In genomic region chr14:104342435-104343293, GRCh38 we compare ENCODE assay signal across 24 cellular contexts.
A peak's percentile ranks its signal among the peaks of the same experiment; 100 is the strongest.
DNase-seq lines count a peak whose midpoint lies in the region; ATAC-seq, FAIRE-seq and TF ChIP-seq lines count a peak whose summit lies in the region.
"Had no signal": no experiment of that assay in that cellular context is flagged by ENCODE, and none has a peak within 500 bp of the region (broad histone marks: within the 10 kb centered on the region; RNA-seq: fewer than 3 reads in every experiment).

No MANE protein-coding gene starts in this region.

- H3K27ac ChIP-seq in A549: no peak overlapping the region
- no peak overlapping the region for H3K27ac ChIP-seq in HCT116 (ENCODE audit: low read depth, low read length)
- H3K27ac ChIP-seq in neural progenitor cell: no peak overlapping the region
- H3K27ac ChIP-seq in vagina: no peak overlapping the region
- H3K27ac ChIP-seq: breast epithelium, psoas muscle, spleen, thoracic aorta had no signal

- intact Hi-C loops in HCT116 (cut with micrococcal nuclease) (loop anchor here (1.0 kb wide), 1 partner anchor 204 kb away; the partner anchor contains the start of gene KIF26A), vagina (cut with DNase I) (no loop called here)

- peaks cover 13% of the 10 kb centered on the region for H3K27me3 Mint-ChIP-seq in neural progenitor cell (ENCODE audit: insufficient read depth, low read depth)
- peaks cover 17% of the 10 kb centered on the region for H3K27me3 Mint-ChIP-seq in activated CD4-positive, alpha-beta T cell treated with anti-CD3 and anti-CD28 coated beads, Interleukin-2, amount 10 ng/mL, durations not matched to agents 7 days and 5 days
- H3K27me3 Mint-ChIP-seq: activated naive CD8-positive, alpha-beta T cell treated with anti-CD3 and anti-CD28 coated beads, Interleukin-2, amount 50 U/mL, for 24 hours had no signal

- H3K9me2 ChIP-seq in HCT116 (ENCODE audit: insufficient read depth): no peaks in the 10 kb centered on the region

- DNase-seq in A549 (ENCODE audit: low read depth in 1 of 2, low spot score in 1 of 2) (no peak), HCT116 (ENCODE audit: low read depth, low spot score) (no peak), neural progenitor cell (ENCODE audit: low spot score) (peak; percentile 68), NCI-H2196 treated with DMSO at 0.1 percent for 48 hours (lab: John Stamatoyannopoulos, UW; ENCODE audit: unreplicated experiment) (no peak), vagina (ENCODE audit: extremely low spot score in 2 of 2) (no peak)
- no peak for DNase-seq in activated CD4-positive, alpha-beta T cell treated with anti-CD3 and anti-CD28 coated beads, Interleukin-2, amount 10 ng/mL, durations not matched to agents 7 days and 5 days
- DNase-seq: CD4-positive, alpha-beta memory T cell; foreskin melanocyte; GOT3; IMR-90; mammary epithelial cell; NCI-H187; NCI-H446 treated with DMSO at 0.1 percent for 48 hours; psoas muscle had no signal

- H3K9ac ChIP-seq in HCT116 (ENCODE audit: low read length): no peak overlapping the region
- H3K9ac ChIP-seq in neural progenitor cell: no peak overlapping the region

- RAD21 ChIA-PET in HCT116 (lab: Charles Lee; ENCODE audit: low non-redundant PET in 1 of 2, low total read pairs in 2 of 2, uncharacterized antibody in 2 of 2, unreplicated experiment in 2 of 2): interaction anchor here in 1 of 2 experiments (0.6 kb wide), 1 partner anchor 117 kb away, joined by 4 read pairs; no protein-coding TSS in a partner anchor

- peaks cover 9% of the 10 kb centered on the region for H3K4me1 Mint-ChIP-seq in neural progenitor cell
- H3K4me1 Mint-ChIP-seq in activated CD4-positive, alpha-beta T cell treated with anti-CD3 and anti-CD28 coated beads, Interleukin-2, amount 10 ng/mL, durations not matched to agents 7 days and 5 days: no peaks in the 10 kb centered on the region
- H3K4me1 Mint-ChIP-seq: activated naive CD8-positive, alpha-beta T cell treated with anti-CD3 and anti-CD28 coated beads, Interleukin-2, amount 50 U/mL, for 24 hours had no signal

- H3K4me2 ChIP-seq in A549 (peak overlapping the region; percentile 19; the same call in 2 of the 3 replicates), HCT116 (ENCODE audit: low read length) (peak overlapping the region; percentile 84), neural progenitor cell (peak overlapping the region; percentile 64)

- H3K9me3 ChIP-seq in A549 (peaks cover 12% of the 10 kb centered on the region; the same call in 2 of the 3 replicates), HCT116 (ENCODE audit: control insufficient read depth in 1 of 2, insufficient read depth in 1 of 2, low read depth in 1 of 2, low read length in 2 of 2) (peaks cover 0 to 7% of the 10 kb centered on the region in 2 experiments; a peak in 1 of 4 replicates), iPS-18c (ENCODE audit: control insufficient read depth, insufficient read depth, low read length) (no peaks in the 10 kb centered on the region), neural progenitor cell (ENCODE audit: low read depth) (no peaks in the 10 kb centered on the region), vagina (no peaks in the 10 kb centered on the region)
- H3K9me3 ChIP-seq: thoracic aorta had no signal

- H3K4me3 Mint-ChIP-seq in neural progenitor cell: no peak overlapping the region
- H3K4me3 Mint-ChIP-seq in activated CD4-positive, alpha-beta T cell treated with anti-CD3 and anti-CD28 coated beads, Interleukin-2, amount 10 ng/mL, durations not matched to agents 7 days and 5 days: no peak overlapping the region
- H3K4me3 Mint-ChIP-seq: activated CD8-positive, alpha-beta T cell treated with anti-CD3 and anti-CD28 coated beads, Interleukin-2, amount 10 ng/mL, durations not matched to agents 7 days and 5 days; activated naive CD8-positive, alpha-beta T cell treated with anti-CD3 and anti-CD28 coated beads, Interleukin-2, amount 50 U/mL, for 24 hours; activated T-cell treated with anti-CD3 and anti-CD28 coated beads, Interleukin-2, amount 50 U/mL, for 72 hours; naive thymus-derived CD4-positive, alpha-beta T cell had no signal

- no peak for TF ChIP-seq EP300 in A549 (IDR thresholded peaks at IDR 0.05)

- H3K4me1 ChIP-seq in A549 (no peaks in the 10 kb centered on the region), HCT116 (ENCODE audit: control insufficient read depth in 1 of 2, insufficient read depth in 2 of 2, low read length in 2 of 2) (peaks cover 4 to 12% of the 10 kb centered on the region in 2 experiments; a peak in 3 of 4 replicates), neural progenitor cell (no peaks in the 10 kb centered on the region), vagina (no peaks in the 10 kb centered on the region)
- H3K4me1 ChIP-seq: breast epithelium, psoas muscle had no signal

- POLR2A ChIA-PET in A549 (lab: Yijun Ruan, JAX) (no interaction called here), HCT116 (lab: Charles Lee) (interaction anchor here (1.0 kb wide), 1 partner anchor 10 kb away, joined by 3 read pairs; no protein-coding TSS in a partner anchor)
- POLR2A ChIA-PET in activated CD4-positive, alpha-beta T cell treated with anti-CD3 and anti-CD28 coated beads, Interleukin-2, amount 10 ng/mL, durations not matched to agents 7 days and 5 days (lab: Charles Lee): no interaction called here

- no peak for FAIRE-seq in A549 (lab: Jason Lieb, UNC)
- FAIRE-seq: GM18507 had no signal

- H3K36me3 Mint-ChIP-seq in neural progenitor cell: no peaks in the 10 kb centered on the region
- H3K36me3 Mint-ChIP-seq in activated CD4-positive, alpha-beta T cell treated with anti-CD3 and anti-CD28 coated beads, Interleukin-2, amount 10 ng/mL, durations not matched to agents 7 days and 5 days (ENCODE audit: low read depth): peaks cover 2% of the 10 kb centered on the region

- no peak for TF ChIP-seq POLR2A in A549 (IDR thresholded peaks at IDR 0.05; ENCODE audit: low read length)
- no peak for TF ChIP-seq POLR2A in HCT116 (IDR thresholded peaks at IDR 0.05; ENCODE audit: borderline replicate concordance, extremely low read depth, insufficient read depth, insufficient read length)
- TF ChIP-seq POLR2A in vagina (IDR thresholded peaks at IDR 0.05): no peak

- H3F3A ChIP-seq in neural progenitor cell (ENCODE audit: low read depth): peaks cover 4% of the 10 kb centered on the region

- 58% methylated on average over 20 of the region's 22 CpGs for WGBS in A549 (ENCODE audit: missing lambda C conversion rate)

- H3K27ac Mint-ChIP-seq in neural progenitor cell: no peak overlapping the region
- H3K27ac Mint-ChIP-seq in activated CD4-positive, alpha-beta T cell treated with anti-CD3 and anti-CD28 coated beads, Interleukin-2, amount 10 ng/mL, durations not matched to agents 7 days and 5 days: no peak overlapping the region
- H3K27ac Mint-ChIP-seq: activated CD8-positive, alpha-beta T cell treated with anti-CD3 and anti-CD28 coated beads, Interleukin-2, amount 10 ng/mL, durations not matched to agents 7 days and 5 days; activated naive CD8-positive, alpha-beta T cell treated with anti-CD3 and anti-CD28 coated beads, Interleukin-2, amount 50 U/mL, for 24 hours; activated T-cell treated with anti-CD3 and anti-CD28 coated beads, Interleukin-2, amount 50 U/mL, for 72 hours; CD4-positive, alpha-beta memory T cell; naive thymus-derived CD4-positive, alpha-beta T cell had no signal

- H2AFZ ChIP-seq in HCT116 (ENCODE audit: low read depth, low read length, poor library complexity, severe bottlenecking): peak overlapping the region; percentile 93
- no peak overlapping the region for H2AFZ ChIP-seq in neural progenitor cell (replicated peaks)

- no peaks in the 10 kb centered on the region for H4K20me1 ChIP-seq in HCT116 (ENCODE audit: insufficient read depth)
- H4K20me1 ChIP-seq in neural progenitor cell (ENCODE audit: low read depth): peaks cover 8% of the 10 kb centered on the region

- ATAC-seq in A549 (no peak; a peak in 2 of 6 replicates), HCT116 (peak; percentile 33), GM18511 (IDR thresholded peaks at IDR 0.05; ENCODE audit: unreplicated experiment) (no peak)
- ATAC-seq: naive thymus-derived CD4-positive, alpha-beta T cell had no signal

- no peak overlapping the region for H3K4me3 ChIP-seq in A549
- H3K4me3 ChIP-seq in HCT116 (replicated peaks in 1 of 2; ENCODE audit: low read depth in 1 of 2, low read length in 2 of 2): no peak overlapping the region
- peak overlapping the region; percentile 9; the same call in 1 of the 2 replicates for H3K4me3 ChIP-seq in iPS-18c (ENCODE audit: insufficient read depth, low read depth, low read length)
- no peak overlapping the region for H3K4me3 ChIP-seq in neural progenitor cell
- H3K4me3 ChIP-seq in vagina: no peak overlapping the region
- H3K4me3 ChIP-seq: breast epithelium, psoas muscle, spleen, thoracic aorta had no signal

- CTCF ChIA-PET in A549 (lab: Yijun Ruan, JAX) (interaction anchor here (0.7 to 1.9 kb wide), 9 partner anchors 9 to 265 kb away, joined by 3 to 8 read pairs (median 4); no protein-coding TSS in a partner anchor), HCT116 (lab: Charles Lee) (interaction anchor here (0.6 to 2.1 kb wide), 10 partner anchors 10 to 230 kb away, joined by 3 to 7 read pairs (median 4); no protein-coding TSS in a partner anchor)
- CTCF ChIA-PET in activated CD4-positive, alpha-beta T cell treated with anti-CD3 and anti-CD28 coated beads, Interleukin-2, amount 10 ng/mL, durations not matched to agents 7 days and 5 days (lab: Charles Lee): interaction anchor here (1.4 kb wide), 1 partner anchor 25 kb away, joined by 3 read pairs; no protein-coding TSS in a partner anchor

- H3K27me3 ChIP-seq in HCT116 (ENCODE audit: insufficient read depth, low read length) (no peaks in the 10 kb centered on the region; the same call in 1 of the 2 replicates), neural progenitor cell (peaks cover 11% of the 10 kb centered on the region), vagina (no peaks in the 10 kb centered on the region)

- peaks cover 8% of the 10 kb centered on the region for H3K9me3 Mint-ChIP-seq in neural progenitor cell
- H3K9me3 Mint-ChIP-seq in activated CD4-positive, alpha-beta T cell treated with anti-CD3 and anti-CD28 coated beads, Interleukin-2, amount 10 ng/mL, durations not matched to agents 7 days and 5 days: peaks cover 11% of the 10 kb centered on the region

- H3K36me3 ChIP-seq in HCT116 (ENCODE audit: control insufficient read depth in 1 of 2, insufficient read depth in 2 of 2, low read length in 2 of 2) (no peaks in the 10 kb centered on the region), neural progenitor cell (no peaks in the 10 kb centered on the region), vagina (no peaks in the 10 kb centered on the region)
- H3K36me3 ChIP-seq: breast epithelium, spleen, thoracic aorta had no signal

- TF ChIP-seq CTCF in A549 (IDR thresholded peaks at IDR 0.05): no peak
- no peak for TF ChIP-seq CTCF in HCT116 (IDR thresholded peaks at IDR 0.05 in 2 of 3, conservative IDR thresholded peaks at IDR 0.05 in 1 of 3; ENCODE audit: borderline replicate concordance in 1 of 3, insufficient read depth in 1 of 3, low read depth in 2 of 3, low read length in 2 of 3)
- TF ChIP-seq CTCF in neural progenitor cell (IDR thresholded peaks at IDR 0.05): no peak
- no peak for TF ChIP-seq CTCF in vagina (IDR thresholded peaks at IDR 0.05)

- TF ChIP-seq RAD21 in A549 (conservative IDR thresholded peaks at IDR 0.05 in 1 of 2, IDR thresholded peaks at IDR 0.05 in 1 of 2) (no peak), HCT116 (IDR thresholded peaks at IDR 0.05; ENCODE audit: low read depth) (no peak)

- H3K79me2 ChIP-seq in HCT116 (ENCODE audit: insufficient read depth, low read length) (no peaks in the 10 kb centered on the region), neural progenitor cell (ENCODE audit: low read depth) (no peaks in the 10 kb centered on the region)

- BruUV-seq in HCT116 (replicated peaks; lab: Mats Ljungman, UMichigan): no TSS peak

Comparison
In these comparisons a context has a peak if more than half of its experiments do, and no peak if none do; other contexts are left out.
1. H3K4me2 ChIP-seq: peak in every context shown above with its lines; median percentile 84 in HCT116; 64 in neural progenitor cell; 19 in A549.
2. Of the 6 proteins assayed by ChIP-seq in both A549 and HCT116: peak only in A549: none; only in HCT116: none; in both: REST; in neither: 5.